ENCODE assay signal across 25 cellular contexts in the genomic region with DNA sequence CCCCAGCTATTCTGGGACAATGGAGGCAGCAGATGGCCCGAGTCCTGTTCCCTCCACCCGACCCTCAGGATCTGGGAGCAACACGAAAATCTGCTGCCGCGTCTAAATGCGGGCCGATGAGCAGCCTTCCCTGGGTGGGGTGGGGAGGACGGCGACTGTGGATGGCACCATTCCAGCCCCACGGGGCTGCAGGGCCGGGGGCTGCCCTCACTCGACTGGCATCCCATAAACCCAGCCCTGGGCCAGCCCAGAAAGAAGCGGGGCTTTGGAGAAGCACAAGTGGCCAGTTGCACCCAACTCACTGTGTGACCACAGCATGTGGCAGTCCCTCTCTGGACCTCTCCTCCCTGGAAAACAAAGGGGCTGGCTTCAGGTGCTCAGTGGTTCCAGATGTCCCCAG. TPM values are rescaled to one million over a fixed set of nuclear protein-coding genes. Genes with fewer than 3 reads are reported as not detected.
A peak's percentile ranks its signal among the peaks of the same experiment; 100 is the strongest.
DNase-seq lines count a peak whose midpoint lies in the region; ATAC-seq, FAIRE-seq and TF ChIP-seq lines count a peak whose summit lies in the region.
"Had no signal": no experiment of that assay in that cellular context is flagged by ENCODE, and none has a peak within 500 bp of the region (broad histone marks: within the 10 kb centered on the region; RNA-seq: fewer than 3 reads in every experiment).

No MANE protein-coding gene starts in this region.

- no peak for TF ChIP-seq CTCF in HepG2 (CRISPR knock-in tag; IDR thresholded peaks at IDR 0.05)
- no peak for TF ChIP-seq CTCF in right lobe of liver (IDR thresholded peaks at IDR 0.05)
- no peak for TF ChIP-seq CTCF in RWPE2 (IDR thresholded peaks at IDR 0.05; ENCODE audit: poor library complexity, severe bottlenecking)
- no peak for TF ChIP-seq CTCF in glutamatergic neuron (IDR thresholded peaks at IDR 0.05; ENCODE audit: partially characterized antibody, unreplicated experiment)

- H3K4me1 Mint-ChIP-seq in glutamatergic neuron (ENCODE audit: low read depth, unreplicated experiment): peaks cover 26% of the 10 kb centered on the region

- in situ Hi-C loops in HepG2 (cut with HindIII; ENCODE audit: extremely low pct_ligation_motif_present, low pct_unique_long_range_greater_than_20kb): no loop called here

- no peak for DNase-seq in HepG2 (ENCODE audit: low spot score)
- no peak for DNase-seq in right lobe of liver
- DNase-seq in RWPE2 (ENCODE audit: low spot score): peak; percentile 45
- DNase-seq in glutamatergic neuron: no peak
- DNase-seq in cerebellum (ENCODE audit: low spot score): no peak
- DNase-seq in NCI-H1436 treated with DMSO at 0.1 percent for 48 hours (lab: John Stamatoyannopoulos, UW): no peak
- DNase-seq: CD4-positive, CD25-positive, alpha-beta regulatory T cell; DMS79 treated with DMSO at 0.1 percent for 48 hours; GM23248; KBM-7; MM.1S; NCI-H1048; NCI-H1436; NCI-H2081; NCI-H446; NCI-H69; NK-92 treated with Interleukin-12 subunit alpha and Interleukin-12 subunit beta, amount 100 ng/mL, for 24 hours had no signal

- no peak overlapping the region for H2AFZ ChIP-seq in HepG2 (ENCODE audit: low read length)
- H2AFZ ChIP-seq: GM23248 had no signal

- H3K79me2 ChIP-seq in HepG2 (ENCODE audit: insufficient read depth, low read length): no peaks in the 10 kb centered on the region

- CTCF ChIA-PET in HepG2 (lab: Yijun Ruan, JAX; ENCODE audit: low intra/inter-chr PET ratio, low total read pairs): no interaction called here

- peaks cover 8% of the 10 kb centered on the region for H3K27me3 Mint-ChIP-seq in glutamatergic neuron (ENCODE audit: unreplicated experiment)
- H3K27me3 Mint-ChIP-seq: CD4-positive, CD25-positive, alpha-beta regulatory T cell had no signal

- H3K4me3 ChIP-seq in HepG2 (replicated peaks in 1 of 3; ENCODE audit: insufficient read depth in 1 of 3, low read depth in 2 of 3, low read length in 3 of 3): no peak overlapping the region
- H3K4me3 ChIP-seq in right lobe of liver: no peak overlapping the region
- no peak overlapping the region for H3K4me3 ChIP-seq in RWPE2 (ENCODE audit: severe bottlenecking)
- H3K4me3 ChIP-seq: GM12878, GM23248, HAP-1 had no signal

- H3K4me1 ChIP-seq in HepG2 (ENCODE audit: insufficient read depth, low read length): no peaks in the 10 kb centered on the region
- H3K4me1 ChIP-seq in right lobe of liver: no peaks in the 10 kb centered on the region
- no peaks in the 10 kb centered on the region for H3K4me1 ChIP-seq in RWPE2 (ENCODE audit: insufficient read depth, poor library complexity, severe bottlenecking)
- H3K4me1 ChIP-seq: HAP-1 had no signal

- H3K4me3 Mint-ChIP-seq in glutamatergic neuron (ENCODE audit: unreplicated experiment): no peak overlapping the region

- H3K9ac ChIP-seq in HepG2 (ENCODE audit: insufficient read depth, low read depth, low read length): no peak overlapping the region
- H3K9ac ChIP-seq: GM23248 had no signal

- H3K4me2 ChIP-seq in HepG2 (ENCODE audit: low read depth, low read length): no peak overlapping the region

- no peak for TF ChIP-seq RAD21 in HepG2 (CRISPR knock-in tag; IDR thresholded peaks at IDR 0.05)

- BruUV-seq in HepG2 (replicated peaks; lab: Mats Ljungman, UMichigan): no TSS peak

- 4% methylated on average over 3 of the region's 13 CpGs for WGBS in HepG2 (ENCODE audit: low lambda C conversion rate)
- WGBS in right lobe of liver (ENCODE audit: insufficient coverage, low coverage, low lambda C conversion rate, missing lambda C conversion rate): 71% methylated on average over 2 of the region's 13 CpGs

- H3K36me3 Mint-ChIP-seq in glutamatergic neuron (ENCODE audit: unreplicated experiment): no peaks in the 10 kb centered on the region

- H3K36me3 ChIP-seq in HepG2 (replicated peaks in 1 of 2; ENCODE audit: control insufficient read depth in 1 of 2, insufficient read depth in 2 of 2, low read length in 2 of 2): no peaks in the 10 kb centered on the region
- no peaks in the 10 kb centered on the region for H3K36me3 ChIP-seq in right lobe of liver
- no peaks in the 10 kb centered on the region for H3K36me3 ChIP-seq in RWPE2 (ENCODE audit: low read depth)

- TF ChIP-seq EP300 in HepG2 (IDR thresholded peaks at IDR 0.05; ENCODE audit: low read depth in 2 of 2, low read length in 2 of 2): no peak
- no peak for TF ChIP-seq EP300 in HepG2 (CRISPR knock-in tag; IDR thresholded peaks at IDR 0.05; ENCODE audit: borderline replicate concordance)

- H3K27me3 ChIP-seq in HepG2 (ENCODE audit: control insufficient read depth in 1 of 2, insufficient read depth in 2 of 2, low read length in 2 of 2) (peaks cover 0 to 7% of the 10 kb centered on the region in 2 experiments; a peak in 4 of 5 replicates), right lobe of liver (no peaks in the 10 kb centered on the region), RWPE2 (ENCODE audit: insufficient read depth, poor library complexity, severe bottlenecking) (no peaks in the 10 kb centered on the region)

- H3K27ac ChIP-seq in HepG2 (ENCODE audit: extremely low read length, insufficient read depth, low read length) (no peak overlapping the region), right lobe of liver (no peak overlapping the region), RWPE2 (ENCODE audit: poor library complexity, severe bottlenecking) (no peak overlapping the region)
- H3K27ac ChIP-seq: GM23248, HL-60, RWPE1 had no signal

- peaks cover 6% of the 10 kb centered on the region for H3K9me3 Mint-ChIP-seq in glutamatergic neuron (ENCODE audit: unreplicated experiment)
- H3K9me3 Mint-ChIP-seq: CD4-positive, CD25-positive, alpha-beta regulatory T cell had no signal

- ATAC-seq in HepG2 (no peak), right lobe of liver (no peak), RWPE2 (ENCODE audit: low read depth) (no peak), HG02981 (IDR thresholded peaks at IDR 0.05; ENCODE audit: unreplicated experiment) (no peak)
- ATAC-seq: GM12878, SK-N-SH treated with all-trans-retinoic acid at 6 μM for 48 hours had no signal

- H3K27ac Mint-ChIP-seq in glutamatergic neuron (ENCODE audit: unreplicated experiment): peak overlapping the region; percentile 68

- H3K9me3 ChIP-seq in HepG2 (ENCODE audit: low read length) (no peaks in the 10 kb centered on the region), right lobe of liver (no peaks in the 10 kb centered on the region), RWPE2 (ENCODE audit: severe bottlenecking) (no peaks in the 10 kb centered on the region)
- H3K9me3 ChIP-seq: HAP-1 had no signal

- TF ChIP-seq POLR2A in HepG2 (IDR thresholded peaks at IDR 0.05; ENCODE audit: insufficient read depth in 1 of 2, low read depth in 2 of 2, low read length in 2 of 2) (no peak), right lobe of liver (IDR thresholded peaks at IDR 0.05) (no peak)

- FAIRE-seq in HepG2 (lab: Jason Lieb, UNC): no peak
- FAIRE-seq: GM12878 had no signal

- H4K20me1 ChIP-seq in HepG2 (ENCODE audit: insufficient read depth, low read length): no peaks in the 10 kb centered on the region

- POLR2A ChIA-PET in HepG2 (lab: Yijun Ruan, JAX): no interaction called here

- intact Hi-C loops in HepG2 (cut with micrococcal nuclease; ENCODE audit: unreplicated experiment): no loop called here
- intact Hi-C loops in right lobe of liver (cut with DNase I): no loop called here

RNA-seq across cellular contexts. Expression of a gene that starts 18.6 kb away (rescaled TPM):
- total RNA-seq in HepG2 (2016; rRNA removed; fragmentation: Illumina TruSeq; extraction: Trizol) (1.0 and 1.1 TPM in 2 replicates), right lobe of liver (10 to 100 TPM in 4 of 6 experiments, 1 to 10 TPM in 2; 5.6 to 14.4 (median 10.2) TPM), glutamatergic neuron (ENCODE audit: unreplicated experiment) (61.1 TPM), cerebellum (5.4 TPM)
- total RNA-seq in HepG2 (2016; cell fraction: cytosol; rRNA removed; fragmentation: Illumina TruSeq; extraction: Trizol; ENCODE audit: low read depth): 0.35 and 1.1 TPM in 2 replicates
- 0.55 and 0.80 TPM in 2 replicates for total RNA-seq in HepG2 (2016; cell fraction: insoluble cytoplasmic fraction; rRNA removed; fragmentation: Illumina TruSeq; extraction: Trizol)
- 1.4 and 1.9 TPM in 2 replicates for total RNA-seq in HepG2 (2016; cell fraction: membrane; rRNA removed; fragmentation: Illumina TruSeq; extraction: Trizol)
- total RNA-seq in HepG2 (2016; cell fraction: nucleus; rRNA removed; fragmentation: Illumina TruSeq; extraction: Trizol): 0.56 and 1.6 TPM in 2 replicates
- polyA plus RNA-seq in HepG2 (2011; rRNA removed): 11.7 and 19.8 TPM in 2 replicates
- polyA plus RNA-seq in HepG2 (2011; cell fraction: cytosol; rRNA removed): 15.3 and 15.7 TPM in 2 replicates
- polyA plus RNA-seq in HepG2 (2011; cell fraction: nucleus; rRNA removed): 37.0 and 46.6 TPM in 2 replicates
- 14.5 and 20.0 TPM in 2 replicates for polyA plus RNA-seq in HepG2 (2012)
- polyA plus RNA-seq in HepG2 (2016; cell fraction: cytosol; fragmentation: Illumina TruSeq; extraction: Trizol; ENCODE audit: low read depth): 0.79 and 0.97 TPM in 2 replicates
- 0.81 and 0.93 TPM in 2 replicates for polyA plus RNA-seq in HepG2 (2016; cell fraction: insoluble cytoplasmic fraction; fragmentation: Illumina TruSeq; extraction: Trizol; ENCODE audit: low read depth)
- 1.1 and 1.3 TPM in 2 replicates for polyA plus RNA-seq in HepG2 (2016; cell fraction: membrane; fragmentation: Illumina TruSeq; extraction: Trizol; ENCODE audit: low read depth)
- 1.3 and 4.5 TPM in 2 replicates for polyA plus RNA-seq in HepG2 (2016; cell fraction: nucleus; fragmentation: Illumina TruSeq; extraction: Trizol; ENCODE audit: insufficient read depth, low read depth)
- polyA minus RNA-seq in HepG2 (2011; rRNA and poly(A)+ RNA removed; ENCODE audit: low replicate concordance): 0.77 and 12.5 TPM in 2 replicates
- 3.2 and 6.1 TPM in 2 replicates for polyA minus RNA-seq in HepG2 (2011; cell fraction: cytosol; rRNA and poly(A)+ RNA removed)
- polyA minus RNA-seq in HepG2 (2011; cell fraction: nucleus; rRNA and poly(A)+ RNA removed): 6.1 and 9.8 TPM in 2 replicates
- total RNA-seq: GM23248 had no signal
- polyA plus RNA-seq: BJ, GM23248 had no signal

RNA-seq across cellular contexts. Expression of a gene that starts 40.3 kb away (rescaled TPM):
- not detected in 2 replicates for total RNA-seq in HepG2 (2016; rRNA removed; fragmentation: Illumina TruSeq; extraction: Trizol)
- not detected in 2 replicates for total RNA-seq in HepG2 (2016; cell fraction: cytosol; rRNA removed; fragmentation: Illumina TruSeq; extraction: Trizol; ENCODE audit: low read depth)
- not detected in 2 replicates for total RNA-seq in HepG2 (2016; cell fraction: insoluble cytoplasmic fraction; rRNA removed; fragmentation: Illumina TruSeq; extraction: Trizol)
- total RNA-seq in HepG2 (2016; cell fraction: membrane; rRNA removed; fragmentation: Illumina TruSeq; extraction: Trizol): not detected in 2 replicates
- not detected in 2 replicates for total RNA-seq in HepG2 (2016; cell fraction: nucleus; rRNA removed; fragmentation: Illumina TruSeq; extraction: Trizol)
- 0.01 TPM in 1 of 2 replicates, not detected in the other for polyA plus RNA-seq in HepG2 (2011; rRNA removed)
- not detected in 2 replicates for polyA plus RNA-seq in HepG2 (2011; cell fraction: cytosol; rRNA removed)
- polyA plus RNA-seq in HepG2 (2011; cell fraction: nucleus; rRNA removed): 0.03 TPM in 2 replicates
- polyA plus RNA-seq in HepG2 (2012): 0.01 and 0.09 TPM in 2 replicates
- polyA plus RNA-seq in HepG2 (2016; cell fraction: cytosol; fragmentation: Illumina TruSeq; extraction: Trizol; ENCODE audit: low read depth): not detected in 2 replicates
- not detected in 2 replicates for polyA plus RNA-seq in HepG2 (2016; cell fraction: insoluble cytoplasmic fraction; fragmentation: Illumina TruSeq; extraction: Trizol; ENCODE audit: low read depth)
- polyA plus RNA-seq in HepG2 (2016; cell fraction: membrane; fragmentation: Illumina TruSeq; extraction: Trizol; ENCODE audit: low read depth): not detected in 2 replicates
- polyA plus RNA-seq in HepG2 (2016; cell fraction: nucleus; fragmentation: Illumina TruSeq; extraction: Trizol; ENCODE audit: insufficient read depth, low read depth): not detected in 2 replicates
- 0.47 TPM in 1 of 2 replicates, not detected in the other for polyA minus RNA-seq in HepG2 (2011; rRNA and poly(A)+ RNA removed; ENCODE audit: low replicate concordance)
- not detected in 2 replicates for polyA minus RNA-seq in HepG2 (2011; cell fraction: cytosol; rRNA and poly(A)+ RNA removed)
- not detected in 2 replicates for polyA minus RNA-seq in HepG2 (2011; cell fraction: nucleus; rRNA and poly(A)+ RNA removed)
- total RNA-seq in right lobe of liver: under 1 TPM; 0.07 to 0.93 (median 0.49) TPM
- 7.3 TPM for total RNA-seq in glutamatergic neuron (ENCODE audit: unreplicated experiment)
- total RNA-seq in cerebellum: 5.7 TPM
- total RNA-seq: HT-29 had no signal
- polyA plus RNA-seq: CD4-positive, CD25-positive, alpha-beta regulatory T cell had no signal

RNA-seq across cellular contexts. Expression of a gene that starts 51.7 kb away (rescaled TPM):
- total RNA-seq in HepG2 (2016; rRNA removed; fragmentation: Illumina TruSeq; extraction: Trizol): 28.9 and 35.2 TPM in 2 replicates
- 3.9 and 4.1 TPM in 2 replicates for total RNA-seq in HepG2 (2016; cell fraction: cytosol; rRNA removed; fragmentation: Illumina TruSeq; extraction: Trizol; ENCODE audit: low read depth)
- 24.8 and 36.0 TPM in 2 replicates for total RNA-seq in HepG2 (2016; cell fraction: insoluble cytoplasmic fraction; rRNA removed; fragmentation: Illumina TruSeq; extraction: Trizol)
- 11.9 and 12.5 TPM in 2 replicates for total RNA-seq in HepG2 (2016; cell fraction: membrane; rRNA removed; fragmentation: Illumina TruSeq; extraction: Trizol)
- total RNA-seq in HepG2 (2016; cell fraction: nucleus; rRNA removed; fragmentation: Illumina TruSeq; extraction: Trizol): 17.8 and 21.3 TPM in 2 replicates
- polyA plus RNA-seq in HepG2 (2011; rRNA removed): 55.8 and 92.3 TPM in 2 replicates
- polyA plus RNA-seq in HepG2 (2011; cell fraction: cytosol; rRNA removed): 52.6 and 75.1 TPM in 2 replicates
- 203 and 227 TPM in 2 replicates for polyA plus RNA-seq in HepG2 (2011; cell fraction: nucleus; rRNA removed)
- polyA plus RNA-seq in HepG2 (2012): 46.8 and 57.2 TPM in 2 replicates
- polyA plus RNA-seq in HepG2 (2016; cell fraction: cytosol; fragmentation: Illumina TruSeq; extraction: Trizol; ENCODE audit: low read depth): 3.0 TPM in 2 replicates
- 28.5 and 30.3 TPM in 2 replicates for polyA plus RNA-seq in HepG2 (2016; cell fraction: insoluble cytoplasmic fraction; fragmentation: Illumina TruSeq; extraction: Trizol; ENCODE audit: low read depth)
- 9.1 and 9.4 TPM in 2 replicates for polyA plus RNA-seq in HepG2 (2016; cell fraction: membrane; fragmentation: Illumina TruSeq; extraction: Trizol; ENCODE audit: low read depth)
- 42.1 and 44.8 TPM in 2 replicates for polyA plus RNA-seq in HepG2 (2016; cell fraction: nucleus; fragmentation: Illumina TruSeq; extraction: Trizol; ENCODE audit: insufficient read depth, low read depth)
- polyA minus RNA-seq in HepG2 (2011; rRNA and poly(A)+ RNA removed; ENCODE audit: low replicate concordance): 15.9 and 164 TPM in 2 replicates
- polyA minus RNA-seq in HepG2 (2011; cell fraction: cytosol; rRNA and poly(A)+ RNA removed): 61.5 and 72.6 TPM in 2 replicates
- 31.9 and 42.5 TPM in 2 replicates for polyA minus RNA-seq in HepG2 (2011; cell fraction: nucleus; rRNA and poly(A)+ RNA removed)
- 10 to 100 TPM in 5 of 6 experiments, 1 to 10 TPM in 1; 9.0 to 27.8 (median 14.2) TPM for total RNA-seq in right lobe of liver
- total RNA-seq in glutamatergic neuron (ENCODE audit: unreplicated experiment): 2.7 TPM
- total RNA-seq in cerebellum: 3.4 TPM
- total RNA-seq: CD4-positive, CD25-positive, alpha-beta regulatory T cell had no signal
- polyA plus RNA-seq: CD4-positive, CD25-positive, alpha-beta regulatory T cell had no signal
